8 cellular contexts compared by ENCODE assay signal in the genomic region with DNA sequence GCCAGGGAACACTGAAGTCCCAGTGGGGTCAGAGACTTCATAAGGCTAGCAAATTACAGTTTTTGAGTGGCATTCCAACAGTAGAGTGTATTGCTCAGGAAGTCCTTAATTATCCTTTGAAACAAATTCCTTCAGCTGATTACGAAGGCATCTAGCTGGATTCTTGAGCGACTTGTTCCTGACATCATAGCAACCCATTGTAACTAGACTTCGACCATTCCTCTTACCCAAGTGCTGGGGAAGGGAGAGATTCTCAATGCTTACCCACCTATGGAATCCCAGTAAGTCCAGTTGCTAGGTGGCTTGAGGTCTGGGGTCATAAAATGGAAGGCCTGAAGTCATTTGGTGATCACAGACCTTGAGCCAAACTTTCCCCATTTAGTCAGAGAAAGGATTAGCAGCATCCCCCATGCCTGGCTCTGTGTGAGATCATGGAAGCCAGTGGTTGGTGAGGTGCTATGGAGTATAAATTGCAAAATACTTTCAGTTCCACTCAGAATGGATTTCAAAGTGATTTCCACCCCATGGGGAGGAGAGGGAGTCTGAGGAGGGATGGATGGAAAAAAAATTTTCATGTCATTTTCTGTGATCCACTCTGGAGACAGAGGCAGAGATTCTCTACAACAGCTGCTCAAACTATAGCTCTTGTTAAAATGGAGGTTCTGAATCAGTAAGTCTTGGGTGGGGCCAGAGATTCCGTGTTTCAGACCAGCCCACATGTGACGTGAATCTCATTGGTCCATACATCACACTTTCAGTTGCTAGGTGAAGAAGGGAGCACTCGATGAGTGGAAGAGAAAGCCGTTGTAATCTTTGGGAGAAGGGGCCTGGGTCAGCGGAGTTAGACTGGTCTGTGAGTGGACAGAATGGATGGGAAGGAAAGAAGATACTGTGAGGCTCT. TPM values are rescaled to one million over a fixed set of nuclear protein-coding genes. Genes with fewer than 3 reads are reported as not detected.
DNase-seq lines count a peak whose midpoint lies in the region; ATAC-seq lines count a peak whose summit lies in the region.

No MANE protein-coding gene starts in this region.

- DNase-seq in ELF-1 (ENCODE audit: low read depth, low spot score) (peak; percentile 47), caudate nucleus (lab: John Stamatoyannopoulos, UW) (no peak), LoVo (ENCODE audit: low spot score) (no peak), SKM-1 treated with dmso at 0.1 percent for 144 hours (lab: John Stamatoyannopoulos, UW; ENCODE audit: unreplicated experiment) (no peak)
- peak; percentile 43 for DNase-seq in Jurkat, Clone E6-1 (ENCODE audit: low read depth, low spot score)
- DNase-seq in effector CD8-positive, alpha-beta T cell (lab: John Stamatoyannopoulos, UW) = no peak

- ATAC-seq in GM21360 (IDR thresholded peaks at IDR 0.05; ENCODE audit: unreplicated experiment) (peak; percentile 34), esophagus mucosa (peak; percentile 48)

- no peak overlapping the region for H3K4me3 ChIP-seq in Jurkat, Clone E6-1 (ENCODE audit: low read length)

- no peak overlapping the region for H3K27ac ChIP-seq in caudate nucleus (ENCODE audit: low read depth, low read length)

RNA-seq across cellular contexts. Expression of gene CD86, which starts 45.7 kb away (rescaled TPM):
- not detected for polyA plus RNA-seq in Jurkat, Clone E6-1 (2012; ENCODE audit: insufficient read depth, insufficient read length)
- total RNA-seq in esophagus mucosa = 1.2 TPM

Comparison
In these comparisons a context has a peak if more than half of its experiments do, and no peak if none do; other contexts are left out.
1. DNase-seq: peak in ELF-1 (single experiment) and Jurkat, Clone E6-1 (single experiment); none in caudate nucleus (0 of 61), LoVo (single experiment), SKM-1 treated with dmso at 0.1 percent for 144 hours (single experiment) and effector CD8-positive, alpha-beta T cell (single experiment).